In the genomic region with DNA sequence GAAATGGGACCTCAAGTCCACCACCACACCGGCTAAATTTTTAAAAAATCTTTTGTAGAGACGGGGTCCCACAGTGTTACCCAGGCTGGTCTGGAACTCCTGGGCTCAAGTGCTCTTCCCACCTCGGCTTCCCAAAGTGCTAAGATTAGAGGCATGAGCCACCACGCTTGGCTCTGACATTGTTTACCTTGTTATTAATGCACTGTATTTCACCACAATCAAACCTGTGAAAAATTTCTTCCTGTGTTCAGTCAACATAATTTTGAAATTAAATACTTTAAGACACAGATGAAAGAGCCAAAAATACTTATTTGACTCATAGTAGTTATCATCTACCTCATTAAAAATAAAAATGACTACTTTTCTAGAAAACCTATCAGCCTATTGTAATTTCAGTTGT, we compare ENCODE assay signal across 32 cellular contexts. TPM values are rescaled to one million over a fixed set of nuclear protein-coding genes. Genes with fewer than 3 reads are reported as not detected.
"Had no signal": no experiment of that assay in that cellular context is flagged by ENCODE, and none has a peak within 500 bp of the region (broad histone marks: within the 10 kb centered on the region; RNA-seq: fewer than 3 reads in every experiment).

No MANE protein-coding gene starts in this region.

- H3K27ac ChIP-seq: ascending aorta, Peyer's patch, SJSA1 had no signal

- H3K4me1 ChIP-seq: ascending aorta, Peyer's patch, SJSA1 had no signal

- H3K36me3 ChIP-seq: ascending aorta, MG63, Peyer's patch, SJSA1 had no signal

- H3K4me2 ChIP-seq: SK-N-SH had no signal

- FAIRE-seq: TTC549 had no signal

- H3K9ac ChIP-seq: SK-N-SH had no signal

- DNase-seq: activated CD4-positive, alpha-beta T cell treated with anti-CD3 and anti-CD28 coated beads, Interleukin-2, amount 10 ng/mL, durations not matched to agents 24 days and 14 days; activated CD4-positive, alpha-beta T cell treated with anti-CD3 and anti-CD28 coated beads, Interleukin-2, amount 50 U/mL, for 4 hours; activated CD4-positive, CD25-positive, alpha-beta regulatory T cell; activated CD8-positive, alpha-beta T cell treated with anti-CD3 and anti-CD28 coated beads for 36 hours; activated effector memory CD4-positive, alpha-beta T cell treated with anti-CD3 and anti-CD28 coated beads, Interleukin-2, amount 50 U/mL, for 16 hours; activated naive CD4-positive, alpha-beta T cell treated with Interleukin-2 at 50 U/mL for 16 hours; activated naive CD8-positive, alpha-beta T cell treated with anti-CD3 and anti-CD28 coated beads, Interleukin-2, amount 10 ng/mL, durations not matched to agents 7 days and 5 days; activated T-cell treated with anti-CD3 and anti-CD28 coated beads, Interleukin-2, amount 50 U/mL, for 1 hour; activated T-cell treated with anti-CD3 and anti-CD28 coated beads, Interleukin-2, amount 50 U/mL, for 72 hours; amygdala; Kasumi-1; KG1; MG63; NCI-H1048; NCI-H1105 treated with DMSO at 0.1 percent for 48 hours; NCI-H146; NCI-H187; NCI-H2029 treated with DMSO at 0.1 percent for 48 hours; NCI-H2107; NCI-H2171; NCI-H510A; NCI-H526; NCI-H748 treated with DMSO at 0.1 percent for 48 hours; NK-92 treated with Interleukin-12 subunit alpha and Interleukin-12 subunit beta, amount 100 ng/mL, for 24 hours; PC-3; Peyer's patch; RPMI8226; SHP77 treated with DMSO at 0.1 percent for 48 hours; SK-N-SH had no signal

- H3K9me3 ChIP-seq: ascending aorta, MG63, Peyer's patch, SJSA1, SK-N-SH had no signal

- H3K4me3 ChIP-seq: ascending aorta, MG63, Peyer's patch, SJSA1 had no signal

- H3K27me3 ChIP-seq: ascending aorta, Peyer's patch, SJSA1 had no signal

RNA-seq across cellular contexts. Expression of a gene that starts 16.0 kb away (rescaled TPM):
- total RNA-seq: PC-3, SJSA1 had no signal
- polyA plus RNA-seq: SK-N-SH had no signal
